8 cellular contexts compared by ENCODE assay signal in the genomic region with DNA sequence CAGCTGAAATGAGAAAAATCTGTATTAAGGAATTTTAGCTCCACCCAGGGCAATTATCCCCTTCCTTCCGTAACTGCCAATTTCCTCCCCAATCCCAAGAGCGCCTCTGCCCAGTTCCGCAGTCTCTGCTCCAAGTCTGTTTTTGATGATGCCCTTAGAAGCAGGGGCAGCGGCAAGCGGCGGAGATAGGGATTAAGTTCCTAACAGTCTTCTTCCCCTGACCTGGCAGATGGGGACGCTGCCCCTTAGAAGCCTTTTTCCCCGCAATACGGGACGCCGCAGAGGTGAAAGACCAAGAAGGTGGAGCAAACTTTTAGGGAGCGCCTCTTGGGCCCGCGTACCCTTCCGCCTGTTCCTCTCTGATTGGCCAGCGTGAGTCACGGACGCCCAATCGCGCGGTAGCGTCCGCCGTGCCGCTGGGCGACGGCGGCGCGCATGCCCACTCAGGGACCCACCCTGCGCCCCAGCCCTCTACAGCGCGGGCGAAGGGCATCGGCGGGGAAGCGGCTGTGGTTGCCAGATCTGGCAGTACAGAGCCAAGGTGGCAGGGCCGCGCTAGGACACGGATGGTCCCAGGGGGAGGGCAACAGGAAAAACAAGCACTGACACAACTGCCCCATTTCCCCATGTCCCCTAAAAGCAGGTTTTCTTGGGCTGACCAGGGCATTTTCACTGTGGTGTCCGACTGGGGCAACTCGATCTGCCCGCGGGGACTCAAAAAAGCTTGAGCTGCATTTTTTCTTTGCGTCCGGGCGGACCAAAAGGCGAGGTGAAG. TPM values are rescaled to one million over a fixed set of nuclear protein-coding genes. Genes with fewer than 3 reads are reported as not detected.
A peak's percentile ranks its signal among the peaks of the same experiment; 100 is the strongest.
DNase-seq lines count a peak whose midpoint lies in the region; ATAC-seq and TF ChIP-seq lines count a peak whose summit lies in the region.

No MANE protein-coding gene starts in this region.

- H2AFZ ChIP-seq in OCI-LY3 (ENCODE audit: low read depth, low read length), result peak overlapping the region; percentile 96

- peaks cover 24% of the 10 kb centered on the region for H3K4me1 ChIP-seq in OCI-LY3 (ENCODE audit: low read length)
- H3K4me1 ChIP-seq in mononuclear cell (ENCODE audit: insufficient read depth, low read length), result peaks cover 20% of the 10 kb centered on the region

- H3K27me3 ChIP-seq in OCI-LY3 (ENCODE audit: low read depth, low read length) (no peaks in the 10 kb centered on the region), mononuclear cell (ENCODE audit: insufficient read depth, low read length) (no peaks in the 10 kb centered on the region)

- TF ChIP-seq CTCF in OCI-LY3 (IDR thresholded peaks at IDR 0.05; ENCODE audit: low read depth, low read length), result no peak

- H4K20me1 ChIP-seq in OCI-LY3 (ENCODE audit: insufficient read depth, low read length), result 0 out of 2 replicates have a peak, but pooled peaks cover 3% of the 10 kb centered on the region

- H3K79me2 ChIP-seq in OCI-LY3 (ENCODE audit: low read length), result peaks cover 36% of the 10 kb centered on the region

- H3K36me3 ChIP-seq in OCI-LY3 (replicated peaks; ENCODE audit: low read depth, low read length), result no peaks in the 10 kb centered on the region

- peak overlapping the region; percentile 86 for H3K4me2 ChIP-seq in OCI-LY3 (ENCODE audit: low read length)

- peak; percentile 66 for ATAC-seq in GM21528 (IDR thresholded peaks at IDR 0.05; ENCODE audit: low FRiP score, unreplicated experiment)

- H3K9me3 ChIP-seq in OCI-LY3 (ENCODE audit: insufficient read depth, low read length), result no peaks in the 10 kb centered on the region
- H3K9me3 ChIP-seq in mononuclear cell (ENCODE audit: low read depth, low read length), result no peaks in the 10 kb centered on the region

- H3K27ac ChIP-seq in OCI-LY3 (ENCODE audit: low read length), result peak overlapping the region; percentile 84
- H3K27ac ChIP-seq in epithelial cell of prostate, result peak overlapping the region; percentile 89

- H3K4me3 ChIP-seq in OCI-LY3 (ENCODE audit: low read length) (peak overlapping the region; percentile 91), mononuclear cell (ENCODE audit: low read length) (peak overlapping the region; percentile 77)

- peak overlapping the region; percentile 95 for H3K9ac ChIP-seq in OCI-LY3 (ENCODE audit: low read length)

- peak; percentile 85 for DNase-seq in DMS 273 treated with DMSO at 0.1 percent for 48 hours (lab: John Stamatoyannopoulos, UW)
- DNase-seq in HuH-7.5 (ENCODE audit: low spot score), result peak; percentile 88
- DNase-seq in activated T-cell treated with anti-CD3 and anti-CD28 coated beads for 24 hours (ENCODE audit: low read depth), result peak; percentile 84
- DNase-seq in epithelial cell of prostate (ENCODE audit: low read depth, low spot score), result peak; percentile 66
- peak; percentile 58 to 69 for DNase-seq in stimulated activated CD8-positive, alpha-beta memory T cell treated with anti-CD3 and anti-CD28 coated beads, Interleukin-4, amount 100 ng/mL, for 1 hour (ENCODE audit: low read depth in 2 of 2, low spot score in 1 of 2)

RNA-seq across cellular contexts. Expression of gene TDRD3, which starts 0.8 kb away (rescaled TPM):
- 35.4 TPM for total RNA-seq in mononuclear cell

Comparison
In these comparisons a context has a peak if more than half of its experiments do, and no peak if none do; other contexts are left out.
1. Peak in every context shown above with its lines: DNase-seq, ATAC-seq, H3K4me3 ChIP-seq and H3K27ac ChIP-seq.